In genomic region chr15:76197703-76198455, GRCh38 we compare ENCODE assay signal across 13 cellular contexts.
A peak's percentile ranks its signal among the peaks of the same experiment; 100 is the strongest.
DNase-seq lines count a peak whose midpoint lies in the region; ATAC-seq and TF ChIP-seq lines count a peak whose summit lies in the region.
"Had no signal": no experiment of that assay in that cellular context is flagged by ENCODE, and none has a peak within 500 bp of the region (broad histone marks: within the 10 kb centered on the region; RNA-seq: fewer than 3 reads in every experiment).

No MANE protein-coding gene starts in this region.

- H3K4me1 Mint-ChIP-seq in activated T-cell treated with anti-CD3 and anti-CD28 coated beads, Interleukin-2, amount 50 U/mL, for 72 hours (ENCODE audit: low read depth) = no peaks in the 10 kb centered on the region
- H3K4me1 Mint-ChIP-seq in activated T-cell treated with anti-CD3 and anti-CD28 coated beads, Interleukin-2, amount 50 U/mL, for 4 hours (ENCODE audit: low read depth) = no peaks in the 10 kb centered on the region

- peaks cover 2% of the 10 kb centered on the region for H3K27me3 ChIP-seq in gastroesophageal sphincter
- peaks cover 0 to 2% (median 0%) of the 10 kb centered on the region in 3 donors for H3K27me3 ChIP-seq in stomach
- H3K27me3 ChIP-seq: BE2C had no signal

- no peaks in the 10 kb centered on the region for H3K9me3 ChIP-seq in gastroesophageal sphincter
- no peaks in the 10 kb centered on the region for H3K9me3 ChIP-seq in stomach
- H3K9me3 ChIP-seq: BE2C had no signal

- 80% methylated on average over 2 of the region's 8 CpGs; no CpG with 5 or more reads in 1 of the 2 donors for WGBS in gastroesophageal sphincter (ENCODE audit: low coverage in 1 of 2), 2 donors
- WGBS in stomach, 5 donors = 72 to 84% (median 74%) methylated on average over 5 to 8 of the region's 8 CpGs

- ATAC-seq in activated T-cell treated with anti-CD3 and anti-CD28 coated beads, Interleukin-2, amount 50 U/mL, for 72 hours (replicated peaks in 1 of 2) = peak; percentile 14 to 25
- ATAC-seq in activated T-cell treated with anti-CD3 and anti-CD28 coated beads, Interleukin-2, amount 50 U/mL, for 4 hours = no peak
- ATAC-seq in gastroesophageal sphincter = no peak

- no peak overlapping the region for H3K4me3 Mint-ChIP-seq in activated T-cell treated with anti-CD3 and anti-CD28 coated beads, Interleukin-2, amount 50 U/mL, for 72 hours
- no peak overlapping the region for H3K4me3 Mint-ChIP-seq in activated T-cell treated with anti-CD3 and anti-CD28 coated beads, Interleukin-2, amount 50 U/mL, for 4 hours

- H3K27ac ChIP-seq in gastroesophageal sphincter = peak overlapping the region in 3 of 4 donors; percentile 59 to 73 (median 60)
- peak overlapping the region; percentile 16 to 84 (median 70) for H3K27ac ChIP-seq in stomach

- no peaks in the 10 kb centered on the region for H3K36me3 Mint-ChIP-seq in activated T-cell treated with anti-CD3 and anti-CD28 coated beads, Interleukin-2, amount 50 U/mL, for 72 hours (ENCODE audit: insufficient read depth in 2 of 2)
- H3K36me3 Mint-ChIP-seq in activated T-cell treated with anti-CD3 and anti-CD28 coated beads, Interleukin-2, amount 50 U/mL, for 4 hours (ENCODE audit: insufficient read depth) = no peaks in the 10 kb centered on the region

- peaks cover 10% of the 10 kb centered on the region for H3K27me3 Mint-ChIP-seq in activated T-cell treated with anti-CD3 and anti-CD28 coated beads, Interleukin-2, amount 50 U/mL, for 72 hours (ENCODE audit: low read depth)
- H3K27me3 Mint-ChIP-seq in activated T-cell treated with anti-CD3 and anti-CD28 coated beads, Interleukin-2, amount 50 U/mL, for 4 hours (ENCODE audit: low read depth) = peaks cover 2% of the 10 kb centered on the region

- peaks cover 3 to 57% (median 30%) of the 10 kb centered on the region in 3 donors for H3K4me1 ChIP-seq in gastroesophageal sphincter
- H3K4me1 ChIP-seq in stomach = peaks cover 25 to 67% (median 54%) of the 10 kb centered on the region in 4 donors

- intact Hi-C loops in stomach (cut with DNase I; ENCODE audit: low total_unique reads) = loop anchor here (10.0 kb wide), 1 partner anchor 137 kb away; the partner anchor contains the start of gene ISL2

- H3K36me3 ChIP-seq in gastroesophageal sphincter = no peaks in the 10 kb centered on the region
- peaks cover 0 to 9% (median 0%) of the 10 kb centered on the region in 4 donors for H3K36me3 ChIP-seq in stomach
- H3K36me3 ChIP-seq: BE2C had no signal

- no peak overlapping the region for H3K27ac Mint-ChIP-seq in activated T-cell treated with anti-CD3 and anti-CD28 coated beads, Interleukin-2, amount 50 U/mL, for 72 hours

- TF ChIP-seq EP300 in gastroesophageal sphincter (IDR thresholded peaks at IDR 0.05) = no peak
- no peak for TF ChIP-seq EP300 in stomach (IDR thresholded peaks at IDR 0.05)

- H3K4me3 ChIP-seq in gastroesophageal sphincter (no peak overlapping the region), stomach (no peak overlapping the region)

- no peaks in the 10 kb centered on the region for H3K9me3 Mint-ChIP-seq in activated T-cell treated with anti-CD3 and anti-CD28 coated beads, Interleukin-2, amount 50 U/mL, for 72 hours
- H3K9me3 Mint-ChIP-seq in activated T-cell treated with anti-CD3 and anti-CD28 coated beads, Interleukin-2, amount 50 U/mL, for 4 hours = no peaks in the 10 kb centered on the region

- peak in 1 of 2 donors; percentile 8 for DNase-seq in activated T-cell treated with anti-CD3 and anti-CD28 coated beads, Interleukin-2, amount 50 U/mL, for 72 hours
- no peak for DNase-seq in activated T-cell treated with anti-CD3 and anti-CD28 coated beads, Interleukin-2, amount 50 U/mL, for 4 hours
- peak; percentile 78 for DNase-seq in RPMI7951 (ENCODE audit: low read depth)
- DNase-seq in stomach = peak; percentile 69
- no peak for DNase-seq in NCI-H187 treated with DMSO at 0.1 percent for 48 hours (lab: John Stamatoyannopoulos, UW)
- DNase-seq in ureter (ENCODE audit: low spot score) = no peak
- no peak for DNase-seq in GDM1 (lab: John Stamatoyannopoulos, UW)
- DNase-seq: activated gamma-delta T cell, BE2C, cortex of kidney, glutamatergic neuron, NCI-H187 had no signal

- no peak for TF ChIP-seq POLR2A in gastroesophageal sphincter (IDR thresholded peaks at IDR 0.05)
- TF ChIP-seq POLR2A in stomach (IDR thresholded peaks at IDR 0.05) = no peak

- TF ChIP-seq CTCF in gastroesophageal sphincter (IDR thresholded peaks at IDR 0.05) (no peak), stomach (IDR thresholded peaks at IDR 0.05) (no peak)

Comparison
In these comparisons a context has a peak if more than half of its experiments do, and no peak if none do; other contexts are left out.
1. ATAC-seq: peak in activated T-cell treated with anti-CD3 and anti-CD28 coated beads, Interleukin-2, amount 50 U/mL, for 72 hours (2 of 2); none in activated T-cell treated with anti-CD3 and anti-CD28 coated beads, Interleukin-2, amount 50 U/mL, for 4 hours (0 of 2) and gastroesophageal sphincter (single experiment).
2. DNase-seq: peak in RPMI7951 (single experiment) and stomach (single experiment); none in activated T-cell treated with anti-CD3 and anti-CD28 coated beads, Interleukin-2, amount 50 U/mL, for 4 hours (single experiment), NCI-H187 treated with DMSO at 0.1 percent for 48 hours (single experiment), ureter (single experiment) and GDM1 (single experiment).